Comparison of ENCODE assay signal across 17 cellular contexts in the genomic region with DNA sequence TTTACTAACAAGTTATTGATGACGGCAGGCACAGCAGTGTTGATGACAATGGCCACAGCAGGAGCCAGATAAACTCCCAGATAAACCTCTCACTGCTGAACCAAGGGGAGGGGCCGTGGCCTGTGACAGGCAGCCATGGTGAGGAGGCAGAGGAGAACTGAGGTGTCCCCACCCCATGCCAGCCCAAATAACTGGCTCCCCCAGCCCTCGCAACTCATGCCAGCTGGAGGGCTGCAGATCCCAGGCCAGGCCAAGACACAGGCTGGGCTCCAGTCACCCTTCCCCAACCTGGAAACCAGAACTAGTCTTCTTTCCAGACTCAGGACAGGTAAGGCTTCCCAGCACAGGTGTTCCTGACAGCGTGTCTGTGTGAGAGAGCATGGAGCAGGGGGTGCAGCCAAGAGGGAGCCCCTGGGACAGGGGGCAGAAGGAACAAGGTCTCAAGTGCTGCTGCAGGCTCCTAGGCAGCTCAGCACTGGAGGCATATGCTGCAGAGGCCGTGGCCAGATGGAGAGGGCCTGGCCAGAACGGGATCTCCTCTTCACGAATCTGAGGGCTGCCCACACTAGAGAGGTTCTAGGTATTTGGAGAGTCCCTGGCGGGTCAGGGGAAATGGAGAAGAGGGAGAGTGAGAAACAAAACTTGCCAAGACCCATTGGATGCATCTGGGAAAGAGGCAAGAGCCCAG. TPM values are rescaled to one million over a fixed set of nuclear protein-coding genes. Genes with fewer than 3 reads are reported as not detected.
"Had no signal": no experiment of that assay in that cellular context is flagged by ENCODE, and none has a peak within 500 bp of the region (broad histone marks: within the 10 kb centered on the region; RNA-seq: fewer than 3 reads in every experiment).

No MANE protein-coding gene starts in this region.

- H3K4me1 ChIP-seq: colonic mucosa, gastrocnemius medialis, lower lobe of right lung, SJSA1, tibial artery had no signal

- ATAC-seq: gastrocnemius medialis, lower lobe of right lung, WTC11 had no signal

- DNase-seq: activated CD4-positive, alpha-beta T cell treated with anti-CD3 and anti-CD28 coated beads, Interleukin-2, amount 50 U/mL, for 1 hour; activated gamma-delta T cell; effector CD4-positive, alpha-beta T cell; gastrocnemius medialis; hippocampal formation; lower lobe of right lung; nephron progenitor cell; T-helper 9 cell had no signal

- H3K4me3 Mint-ChIP-seq: nephron progenitor cell, WTC11 had no signal

- H3K9me3 ChIP-seq: colonic mucosa, gastrocnemius medialis, lower lobe of right lung, SJSA1, tibial artery had no signal

- H3K27me3 ChIP-seq: cardiac muscle cell, colonic mucosa, gastrocnemius medialis had no signal

- H3K36me3 ChIP-seq: cardiac muscle cell, colonic mucosa, gastrocnemius medialis, lower lobe of right lung, SJSA1, tibial artery had no signal

- H3K27ac ChIP-seq: cardiac muscle cell, epithelial cell of prostate, gastrocnemius medialis, lower lobe of right lung, SJSA1, tibial artery had no signal

- H3K36me3 Mint-ChIP-seq: WTC11 had no signal

- H3K27ac Mint-ChIP-seq: nephron progenitor cell, WTC11 had no signal

- H3K4me3 ChIP-seq: cardiac muscle cell, colonic mucosa, gastrocnemius medialis, lower lobe of right lung, SJSA1, tibial artery had no signal

- H3K4me1 Mint-ChIP-seq: WTC11 had no signal

RNA-seq across cellular contexts. Expression of a gene that starts 15.9 kb away (rescaled TPM):
- total RNA-seq: osteocyte, SJSA1, skeletal muscle tissue had no signal

RNA-seq across cellular contexts. Expression of a gene that starts 46.2 kb away (rescaled TPM):
- total RNA-seq: lower lobe of right lung, mucosa of gallbladder, osteocyte, SJSA1, skeletal muscle tissue had no signal
